Comparison of ENCODE assay signal across 8 cellular contexts in genomic region chr10:96721207-96721572, GRCh38. TPM values are rescaled to one million over a fixed set of nuclear protein-coding genes. Genes with fewer than 3 reads are reported as not detected.
DNase-seq lines count a peak whose midpoint lies in the region; ATAC-seq and TF ChIP-seq lines count a peak whose summit lies in the region.

No MANE protein-coding gene starts in this region.

- no peak for ATAC-seq in central memory CD8-positive, alpha-beta T cell (replicated peaks; ENCODE audit: extremely low read depth, poor library complexity, severe bottlenecking)
- no peak for ATAC-seq in HG03280 (IDR thresholded peaks at IDR 0.05; ENCODE audit: unreplicated experiment)

- TF ChIP-seq CTCF in NB4 (IDR thresholded peaks at IDR 0.05; ENCODE audit: low read depth, low read length) (no peak), neural crest cell (conservative IDR thresholded peaks at IDR 0.05) (no peak)

- H3K9me3 Mint-ChIP-seq in central memory CD8-positive, alpha-beta T cell: no peaks in the 10 kb centered on the region
- no peaks in the 10 kb centered on the region for H3K9me3 Mint-ChIP-seq in neural crest cell

- TF ChIP-seq POLR2A in NB4 (IDR thresholded peaks at IDR 0.05; ENCODE audit: extremely low read depth, insufficient read length): no peak

- H3K27me3 Mint-ChIP-seq in central memory CD8-positive, alpha-beta T cell: no peaks in the 10 kb centered on the region
- peaks cover 21% of the 10 kb centered on the region for H3K27me3 Mint-ChIP-seq in neural crest cell (ENCODE audit: low read depth)

- H3K36me3 Mint-ChIP-seq in central memory CD8-positive, alpha-beta T cell (ENCODE audit: insufficient read depth): peaks cover 12% of the 10 kb centered on the region
- no peaks in the 10 kb centered on the region for H3K36me3 Mint-ChIP-seq in neural crest cell (ENCODE audit: low read depth)

- H3K4me1 Mint-ChIP-seq in central memory CD8-positive, alpha-beta T cell: peaks cover 60% of the 10 kb centered on the region
- peaks cover 12% of the 10 kb centered on the region for H3K4me1 Mint-ChIP-seq in neural crest cell

- H3K27ac Mint-ChIP-seq in central memory CD8-positive, alpha-beta T cell (ENCODE audit: low read depth): peak overlapping the region; percentile 66
- no peak overlapping the region for H3K27ac Mint-ChIP-seq in neural crest cell (ENCODE audit: unreplicated experiment)

- peak; percentile 27 for DNase-seq in DMS79 treated with DMSO at 0.1 percent for 48 hours (lab: John Stamatoyannopoulos, UW)
- no peak for DNase-seq in DMS79 (lab: John Stamatoyannopoulos, UW)
- no peak for DNase-seq in NB4 (ENCODE audit: low read depth)
- no peak for DNase-seq in central memory CD8-positive, alpha-beta T cell (ENCODE audit: low spot score in 2 of 2)
- no peak for DNase-seq in neural crest cell (ENCODE audit: low read depth, low spot score)
- DNase-seq in activated effector memory CD4-positive, alpha-beta T cell treated with Interleukin-2 at 50 U/mL for 16 hours: no peak
- DNase-seq in NK-92 (lab: John Stamatoyannopoulos, UW; ENCODE audit: unreplicated experiment): no peak

- H3K4me3 ChIP-seq in NB4 (ENCODE audit: low read depth, low read length): peak overlapping the region; percentile 38

- peak overlapping the region; percentile 96 for H3K4me3 Mint-ChIP-seq in central memory CD8-positive, alpha-beta T cell
- peak overlapping the region; percentile 86 for H3K4me3 Mint-ChIP-seq in neural crest cell

RNA-seq across cellular contexts. Expression of gene PIK3AP1, which starts 0.9 kb away (rescaled TPM):
- total RNA-seq in neural crest cell: 0.73 and 1.3 TPM in 2 replicates
